Comparison of ENCODE assay signal across 23 cellular contexts in genomic region chr7:84111842-84112241, GRCh38.
"Had no signal": no experiment of that assay in that cellular context is flagged by ENCODE, and none has a peak within 500 bp of the region (broad histone marks: within the 10 kb centered on the region; RNA-seq: fewer than 3 reads in every experiment).

No MANE protein-coding gene starts in this region.

- H3K36me3 ChIP-seq: lower lobe of right lung, suprapubic skin, tibial nerve had no signal

- H3K4me3 Mint-ChIP-seq: activated naive CD8-positive, alpha-beta T cell treated with anti-CD3 and anti-CD28 coated beads, Interleukin-2, amount 50 U/mL, for 24 hours; dendritic cell treated with granulocyte-macrophage colony-stimulating factor and Interleukin-4, amounts not matched to agents 40 ng/mL and 50 ng/mL, for 4 days; immature natural killer cell; naive thymus-derived CD4-positive, alpha-beta T cell; stimulated activated naive CD8-positive, alpha-beta T cell treated with anti-CD3 and anti-CD28 coated beads, Interleukin-15, Interleukin-2, amounts not matched to agents 100 ng/mL and 50 ng/mL, for 24 hours; T-helper 17 cell had no signal

- H3K36me3 Mint-ChIP-seq: immature natural killer cell had no signal

- H3K27ac Mint-ChIP-seq: activated naive CD8-positive, alpha-beta T cell treated with anti-CD3 and anti-CD28 coated beads, Interleukin-2, amount 50 U/mL, for 24 hours; dendritic cell treated with granulocyte-macrophage colony-stimulating factor and Interleukin-4, amounts not matched to agents 40 ng/mL and 50 ng/mL, for 4 days; immature natural killer cell; stimulated activated naive CD8-positive, alpha-beta T cell treated with anti-CD3 and anti-CD28 coated beads, Interleukin-15, Interleukin-2, amounts not matched to agents 100 ng/mL and 50 ng/mL, for 24 hours; T-helper 17 cell had no signal

- H3K4me1 Mint-ChIP-seq: activated naive CD8-positive, alpha-beta T cell treated with anti-CD3 and anti-CD28 coated beads, Interleukin-2, amount 50 U/mL, for 24 hours; immature natural killer cell; T-helper 17 cell had no signal

- H3K27me3 Mint-ChIP-seq: activated naive CD8-positive, alpha-beta T cell treated with anti-CD3 and anti-CD28 coated beads, Interleukin-2, amount 50 U/mL, for 24 hours; dendritic cell treated with granulocyte-macrophage colony-stimulating factor and Interleukin-4, amounts not matched to agents 40 ng/mL and 50 ng/mL, for 4 days; stimulated activated naive CD8-positive, alpha-beta T cell treated with anti-CD3 and anti-CD28 coated beads, Interleukin-15, Interleukin-2, amounts not matched to agents 100 ng/mL and 50 ng/mL, for 24 hours; T-helper 17 cell had no signal

- ATAC-seq: activated naive CD8-positive, alpha-beta T cell treated with anti-CD3 and anti-CD28 coated beads, Interleukin-2, amount 50 U/mL, for 24 hours; body of pancreas; foreskin keratinocyte; left lobe of liver; lower lobe of right lung; naive thymus-derived CD4-positive, alpha-beta T cell; right cardiac atrium; T-helper 17 cell had no signal

- H3K4me1 ChIP-seq: body of pancreas, parathyroid adenoma had no signal

- H3K4me3 ChIP-seq: body of pancreas, lower lobe of right lung, suprapubic skin, tibial nerve had no signal

- H3K27ac ChIP-seq: body of pancreas, foreskin keratinocyte, lower lobe of right lung, parathyroid adenoma, suprapubic skin, tibial nerve had no signal

- H3K9me3 ChIP-seq: body of pancreas, lower lobe of right lung, suprapubic skin, tibial nerve had no signal

- DNase-seq: activated CD4-positive, alpha-beta T cell treated with anti-CD3 and anti-CD28 coated beads for 4 hours; activated CD4-positive, alpha-beta T cell treated with anti-CD3 and anti-CD28 coated beads, Interleukin-2, amount 50 U/mL, for 48 hours; activated CD4-positive, CD25-positive, alpha-beta regulatory T cell; activated effector memory CD4-positive, alpha-beta T cell treated with anti-CD3 and anti-CD28 coated beads, Interleukin-2, amount 50 U/mL, for 16 hours; activated naive CD4-positive, alpha-beta T cell treated with anti-CD3 and anti-CD28 coated beads, Interleukin-2, amount 50 U/mL, for 16 hours; activated naive CD8-positive, alpha-beta T cell treated with anti-CD3 and anti-CD28 coated beads, Interleukin-2, amount 50 U/mL, for 24 hours; body of pancreas; caudate nucleus; effector CD4-positive, alpha-beta T cell; foreskin keratinocyte; immature natural killer cell; lower lobe of right lung; mesendoderm; naive thymus-derived CD4-positive, alpha-beta T cell; right cardiac atrium; stimulated activated CD4-positive, alpha-beta T cell treated with anti-CD3 and anti-CD28 coated beads, Interleukin-4, amount 100 ng/mL, for 4 hours; T-helper 17 cell had no signal

- H3K9ac ChIP-seq: parathyroid adenoma had no signal

- H3K9me3 Mint-ChIP-seq: activated naive CD8-positive, alpha-beta T cell treated with anti-CD3 and anti-CD28 coated beads, Interleukin-2, amount 50 U/mL, for 24 hours; dendritic cell treated with granulocyte-macrophage colony-stimulating factor and Interleukin-4, amounts not matched to agents 40 ng/mL and 50 ng/mL, for 4 days; stimulated activated naive CD8-positive, alpha-beta T cell treated with anti-CD3 and anti-CD28 coated beads, Interleukin-15, Interleukin-2, amounts not matched to agents 100 ng/mL and 50 ng/mL, for 24 hours had no signal

- H3K27me3 ChIP-seq: body of pancreas, foreskin keratinocyte, suprapubic skin, tibial nerve had no signal
